Comparison of ENCODE assay signal across 16 cellular contexts in the genomic region with DNA sequence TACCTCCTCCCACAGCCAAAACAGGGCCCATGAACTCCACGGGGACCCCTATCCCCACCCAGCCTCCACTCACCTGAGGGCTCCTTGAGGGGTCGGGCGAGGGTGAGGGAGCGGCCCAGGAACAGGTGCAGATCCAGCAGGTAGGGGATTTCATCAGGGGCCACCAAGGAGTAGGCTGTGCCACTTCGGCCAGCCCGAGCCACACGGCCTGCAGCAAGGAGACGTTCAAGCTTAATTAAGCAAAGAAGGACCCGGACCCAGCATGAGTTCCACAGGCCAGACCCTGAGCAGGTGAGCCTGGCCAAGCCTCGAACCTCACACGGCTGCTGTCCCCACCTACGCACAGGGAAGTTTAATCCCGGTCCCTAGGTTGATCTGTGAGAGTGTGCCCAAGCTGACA. TPM values are rescaled to one million over a fixed set of nuclear protein-coding genes. Genes with fewer than 3 reads are reported as not detected.
DNase-seq lines count a peak whose midpoint lies in the region; ATAC-seq and TF ChIP-seq lines count a peak whose summit lies in the region.
"Had no signal": no experiment of that assay in that cellular context is flagged by ENCODE, and none has a peak within 500 bp of the region (broad histone marks: within the 10 kb centered on the region; RNA-seq: fewer than 3 reads in every experiment).

No MANE protein-coding gene starts in this region.

- H2AFZ ChIP-seq in DND-41 (ENCODE audit: low read depth, low read length) (no peak overlapping the region), OCI-LY7 (ENCODE audit: low read length) (no peak overlapping the region)

- intact Hi-C loops in OCI-LY7 (cut with micrococcal nuclease; ENCODE audit: unreplicated experiment) = loop anchor here (5.0 kb wide), 1 partner anchor 192 kb away; a partner anchor contains a TSS

- H3K4me3 ChIP-seq in DND-41 (ENCODE audit: low read depth in 1 of 2, low read length in 2 of 2) (no peak overlapping the region), H7 (ENCODE audit: insufficient read depth, low read depth, low read length) (no peak overlapping the region), OCI-LY7 (ENCODE audit: low read depth, low read length, poor library complexity, severe bottlenecking) (no peak overlapping the region)
- H3K4me3 ChIP-seq: A549 had no signal

- H3K79me2 ChIP-seq in DND-41 (ENCODE audit: insufficient read depth, low read length) (peaks cover 31% of the 10 kb centered on the region), OCI-LY7 (ENCODE audit: insufficient read depth, low read depth, low read length) (peaks cover 23% of the 10 kb centered on the region)

- no peak for TF ChIP-seq CTCF in DND-41 (IDR thresholded peaks at IDR 0.05; ENCODE audit: borderline replicate concordance, extremely low read depth, low read length, poor library complexity, severe bottlenecking)
- TF ChIP-seq CTCF in OCI-LY7 (conservative IDR thresholded peaks at IDR 0.05; ENCODE audit: low read length) = no peak

- H3K27ac Mint-ChIP-seq in stimulated activated memory B cell treated with anti-CD40 and anti-IgM and Interleukin-4, amounts not matched to agents 10 μg/mL and 1 μg/mL and 100 μg/mL, for 72 hours = peak overlapping the region; percentile 40
- no peak overlapping the region for H3K27ac Mint-ChIP-seq in activated CD8-positive, alpha-beta memory T cell treated with anti-CD3 and anti-CD28 coated beads, Interleukin-2, amount 10 ng/mL, durations not matched to agents 7 days and 5 days

- H3K4me2 ChIP-seq in DND-41 (ENCODE audit: insufficient read depth, low read length) = no peak overlapping the region
- no peak overlapping the region for H3K4me2 ChIP-seq in OCI-LY7 (ENCODE audit: low read length)
- H3K4me2 ChIP-seq: A549 had no signal

- POLR2A ChIA-PET in OCI-LY7 (lab: Charles Lee) = interaction anchor here (4.5 kb wide), 1 partner anchor 8 kb away, joined by 46 read pairs; no protein-coding TSS in a partner anchor

- H3K4me1 Mint-ChIP-seq in stimulated activated memory B cell treated with anti-CD40 and anti-IgM and Interleukin-4, amounts not matched to agents 10 μg/mL and 1 μg/mL and 100 μg/mL, for 72 hours = peaks cover 18% of the 10 kb centered on the region
- H3K4me1 Mint-ChIP-seq in activated CD8-positive, alpha-beta memory T cell treated with anti-CD3 and anti-CD28 coated beads, Interleukin-2, amount 10 ng/mL, durations not matched to agents 7 days and 5 days = peaks cover 2% of the 10 kb centered on the region

- no peaks in the 10 kb centered on the region for H3K9me2 ChIP-seq in OCI-LY7 (ENCODE audit: insufficient read depth, low read length)

- H3K9me3 Mint-ChIP-seq in stimulated activated memory B cell treated with anti-CD40 and anti-IgM and Interleukin-4, amounts not matched to agents 10 μg/mL and 1 μg/mL and 100 μg/mL, for 72 hours = no peaks in the 10 kb centered on the region
- no peaks in the 10 kb centered on the region for H3K9me3 Mint-ChIP-seq in activated CD8-positive, alpha-beta memory T cell treated with anti-CD3 and anti-CD28 coated beads, Interleukin-2, amount 10 ng/mL, durations not matched to agents 7 days and 5 days (ENCODE audit: low read depth)
- H3K9me3 Mint-ChIP-seq: CD8-positive, alpha-beta memory T cell had no signal

- H3K27me3 ChIP-seq in DND-41 (ENCODE audit: insufficient read depth, low read length, poor library complexity) (no peaks in the 10 kb centered on the region), H7 (ENCODE audit: control insufficient read depth, insufficient read depth, low read length) (no peaks in the 10 kb centered on the region)
- H3K27me3 ChIP-seq: BE2C had no signal

- H3K36me3 ChIP-seq in DND-41 (ENCODE audit: insufficient read depth, low read length) (peaks cover 99% of the 10 kb centered on the region), H7 (replicated peaks; ENCODE audit: control insufficient read depth, insufficient read depth, low read length) (peaks cover 43% of the 10 kb centered on the region), OCI-LY7 (ENCODE audit: insufficient read depth, low read length) (peaks cover 93% of the 10 kb centered on the region)

- BruUV-seq in OCI-LY7 (replicated peaks; lab: Mats Ljungman, UMichigan) = no TSS peak

- H3K27ac ChIP-seq in DND-41 (ENCODE audit: low read length) (0 out of 2 replicates have a peak overlapping the region, but pooled peaks have one; percentile 19), OCI-LY7 (ENCODE audit: low read depth, low read length, poor library complexity, severe bottlenecking) (peak overlapping the region; percentile 98)
- H3K27ac ChIP-seq: A549, HL-60 had no signal

- no peak overlapping the region for H3K4me3 Mint-ChIP-seq in stimulated activated memory B cell treated with anti-CD40 and anti-IgM and Interleukin-4, amounts not matched to agents 10 μg/mL and 1 μg/mL and 100 μg/mL, for 72 hours
- no peak overlapping the region for H3K4me3 Mint-ChIP-seq in activated CD8-positive, alpha-beta memory T cell treated with anti-CD3 and anti-CD28 coated beads, Interleukin-2, amount 10 ng/mL, durations not matched to agents 7 days and 5 days
- H3K4me3 Mint-ChIP-seq: CD8-positive, alpha-beta memory T cell had no signal

- ATAC-seq in DND-41 (ENCODE audit: insufficient read depth, low read depth) (no peak), GM18498 (IDR thresholded peaks at IDR 0.05; ENCODE audit: unreplicated experiment) (no peak), HG03342 (IDR thresholded peaks at IDR 0.05; ENCODE audit: unreplicated experiment) (no peak)
- ATAC-seq in stimulated activated memory B cell treated with anti-CD40 and anti-IgM and Interleukin-4, amounts not matched to agents 10 μg/mL and 1 μg/mL and 100 μg/mL, for 72 hours = no peak
- ATAC-seq in activated CD8-positive, alpha-beta memory T cell treated with anti-CD3 and anti-CD28 coated beads, Interleukin-2, amount 10 ng/mL, durations not matched to agents 7 days and 5 days = no peak
- ATAC-seq: A549 had no signal

- H4K20me1 ChIP-seq in DND-41 (ENCODE audit: insufficient read depth, low read length) (peaks cover 7% of the 10 kb centered on the region), OCI-LY7 (ENCODE audit: insufficient read depth, low read length) (no peaks in the 10 kb centered on the region)

- H3K4me1 ChIP-seq in DND-41 (ENCODE audit: insufficient read depth, low read length) (no peaks in the 10 kb centered on the region), OCI-LY7 (ENCODE audit: insufficient read depth, low read length, poor library complexity, severe bottlenecking) (peaks cover 40% of the 10 kb centered on the region)
- H3K4me1 ChIP-seq: A549, BE2C, Caco-2 had no signal

- no peak overlapping the region for H3K9ac ChIP-seq in DND-41 (ENCODE audit: low read depth, low read length)

- H3K27me3 Mint-ChIP-seq in stimulated activated memory B cell treated with anti-CD40 and anti-IgM and Interleukin-4, amounts not matched to agents 10 μg/mL and 1 μg/mL and 100 μg/mL, for 72 hours = no peaks in the 10 kb centered on the region
- H3K27me3 Mint-ChIP-seq in activated CD8-positive, alpha-beta memory T cell treated with anti-CD3 and anti-CD28 coated beads, Interleukin-2, amount 10 ng/mL, durations not matched to agents 7 days and 5 days = no peaks in the 10 kb centered on the region
- H3K27me3 Mint-ChIP-seq: CD8-positive, alpha-beta memory T cell had no signal

- peaks cover 88% of the 10 kb centered on the region for H3K36me3 Mint-ChIP-seq in stimulated activated memory B cell treated with anti-CD40 and anti-IgM and Interleukin-4, amounts not matched to agents 10 μg/mL and 1 μg/mL and 100 μg/mL, for 72 hours
- peaks cover 33% of the 10 kb centered on the region for H3K36me3 Mint-ChIP-seq in activated CD8-positive, alpha-beta memory T cell treated with anti-CD3 and anti-CD28 coated beads, Interleukin-2, amount 10 ng/mL, durations not matched to agents 7 days and 5 days

- no peak for DNase-seq in DND-41
- peak; percentile 38 for DNase-seq in H7
- DNase-seq in OCI-LY7 (ENCODE audit: low spot score) = no peak
- no peak for DNase-seq in activated CD8-positive, alpha-beta memory T cell treated with anti-CD3 and anti-CD28 coated beads, Interleukin-2, amount 10 ng/mL, durations not matched to agents 7 days and 5 days
- DNase-seq: BE2C; Caco-2; CD8-positive, alpha-beta memory T cell; EL; HCEC 1CT; KBM-7 had no signal

- CTCF ChIA-PET in OCI-LY7 (lab: Charles Lee; ENCODE audit: unreplicated experiment) = no interaction called here
- CTCF ChIA-PET in activated CD8-positive, alpha-beta memory T cell treated with anti-CD3 and anti-CD28 coated beads, Interleukin-2, amount 10 ng/mL, durations not matched to agents 7 days and 5 days (lab: Charles Lee) = interaction anchor here (0.8 kb wide), 1 partner anchor 256 kb away, joined by 3 read pairs; no protein-coding TSS in a partner anchor

- no peaks in the 10 kb centered on the region for H3K9me3 ChIP-seq in DND-41 (ENCODE audit: insufficient read depth, low read length, severe bottlenecking)
- H3K9me3 ChIP-seq in OCI-LY7 (ENCODE audit: low read length) = no peaks in the 10 kb centered on the region
- H3K9me3 ChIP-seq: A549, BE2C, Caco-2 had no signal

RNA-seq across cellular contexts. Expression of a gene that starts 15.6 kb away (rescaled TPM):
- 93.9 and 101 TPM in 2 replicates for total RNA-seq in H7 (2014; rRNA removed; shearing (Covaris generic))
- 86.0 and 87.2 TPM in 2 replicates for total RNA-seq in OCI-LY7 (2014; rRNA removed; shearing (Covaris generic))
- 145 and 150 TPM in 2 replicates for total RNA-seq in OCI-LY7 (2022)
- 10 to 100 TPM; 71.5 to 99.0 TPM for total RNA-seq in activated CD8-positive, alpha-beta memory T cell treated with anti-CD3 and anti-CD28 coated beads, Interleukin-2, amount 10 ng/mL, durations not matched to agents 7 days and 5 days

RNA-seq across cellular contexts. Expression of a gene that starts 15.8 kb away (rescaled TPM):
- 42.3 and 45.9 TPM in 2 replicates for total RNA-seq in H7 (2014; rRNA removed; shearing (Covaris generic))
- 72.5 and 90.8 TPM in 2 replicates for total RNA-seq in OCI-LY7 (2014; rRNA removed; shearing (Covaris generic))
- 59.5 and 68.6 TPM in 2 replicates for total RNA-seq in OCI-LY7 (2022)
- total RNA-seq in activated CD8-positive, alpha-beta memory T cell treated with anti-CD3 and anti-CD28 coated beads, Interleukin-2, amount 10 ng/mL, durations not matched to agents 7 days and 5 days = 10 to 100 TPM; 23.1 to 29.6 TPM

RNA-seq across cellular contexts. Expression of a gene that starts 20.2 kb away (rescaled TPM):
- 0.33 TPM in 1 of 2 replicates, not detected in the other for total RNA-seq in H7 (2014; rRNA removed; shearing (Covaris generic))
- total RNA-seq in OCI-LY7 (2014; rRNA removed; shearing (Covaris generic)) = 14.0 and 26.9 TPM in 2 replicates
- 37.4 and 39.2 TPM in 2 replicates for total RNA-seq in OCI-LY7 (2022)
- total RNA-seq in activated CD8-positive, alpha-beta memory T cell treated with anti-CD3 and anti-CD28 coated beads, Interleukin-2, amount 10 ng/mL, durations not matched to agents 7 days and 5 days = not detected
- total RNA-seq: LHCN-M2 had no signal

RNA-seq across cellular contexts. Expression of a gene that starts 34.1 kb away (rescaled TPM):
- 4.4 and 4.5 TPM in 2 replicates for total RNA-seq in H7 (2014; rRNA removed; shearing (Covaris generic))
- 69.1 and 89.1 TPM in 2 replicates for total RNA-seq in OCI-LY7 (2014; rRNA removed; shearing (Covaris generic))
- total RNA-seq in OCI-LY7 (2022) = 67.5 and 74.4 TPM in 2 replicates
- not detected for total RNA-seq in activated CD8-positive, alpha-beta memory T cell treated with anti-CD3 and anti-CD28 coated beads, Interleukin-2, amount 10 ng/mL, durations not matched to agents 7 days and 5 days
- total RNA-seq: Caco-2, LHCN-M2 had no signal

RNA-seq across cellular contexts. Expression of a gene that starts 51.6 kb away (rescaled TPM):
- 19.2 and 20.7 TPM in 2 replicates for total RNA-seq in H7 (2014; rRNA removed; shearing (Covaris generic))
- 72.4 and 96.0 TPM in 2 replicates for total RNA-seq in OCI-LY7 (2014; rRNA removed; shearing (Covaris generic))
- 160 and 177 TPM in 2 replicates for total RNA-seq in OCI-LY7 (2022)
- 10 to 100 TPM; 21.4 to 23.3 TPM for total RNA-seq in activated CD8-positive, alpha-beta memory T cell treated with anti-CD3 and anti-CD28 coated beads, Interleukin-2, amount 10 ng/mL, durations not matched to agents 7 days and 5 days

Comparison
In these comparisons a context has a peak if more than half of its experiments do, and no peak if none do; other contexts are left out.
1. RNA of a gene that starts 20.2 kb away (total RNA-seq): 14.0 to 39.2 TPM in OCI-LY7; not detected in activated CD8-positive, alpha-beta memory T cell treated with anti-CD3 and anti-CD28 coated beads, Interleukin-2, amount 10 ng/mL, durations not matched to agents 7 days and 5 days and 0.33 TPM in H7; every median in the first group is over 10 times any median in the second.